Comparison of ENCODE assay signal across 8 cellular contexts in genomic region chr5:162154242-162154641, GRCh38.
"Had no signal": no experiment of that assay in that cellular context is flagged by ENCODE, and none has a peak within 500 bp of the region (broad histone marks: within the 10 kb centered on the region; RNA-seq: fewer than 3 reads in every experiment).

No MANE protein-coding gene starts in this region.

- H3K4me3 ChIP-seq: K562 had no signal

- ATAC-seq: HepG2, K562 had no signal

- DNase-seq: IMR-90, KBM-7, KG1 had no signal

- H3K4me1 Mint-ChIP-seq: IgD-negative memory B cell had no signal

- H3K4me3 Mint-ChIP-seq: IgD-negative memory B cell had no signal

- H3K27ac ChIP-seq: HL-60, KMS-11 had no signal

- H3K36me3 Mint-ChIP-seq: IgD-negative memory B cell had no signal

- H3K27me3 Mint-ChIP-seq: IgD-negative memory B cell had no signal

- H3K27ac Mint-ChIP-seq: IgD-negative memory B cell had no signal

- H3K9ac ChIP-seq: KMS-11 had no signal

- H3K4me2 ChIP-seq: KMS-11 had no signal
